Comparison of ENCODE assay signal across 21 cellular contexts in the genomic region with DNA sequence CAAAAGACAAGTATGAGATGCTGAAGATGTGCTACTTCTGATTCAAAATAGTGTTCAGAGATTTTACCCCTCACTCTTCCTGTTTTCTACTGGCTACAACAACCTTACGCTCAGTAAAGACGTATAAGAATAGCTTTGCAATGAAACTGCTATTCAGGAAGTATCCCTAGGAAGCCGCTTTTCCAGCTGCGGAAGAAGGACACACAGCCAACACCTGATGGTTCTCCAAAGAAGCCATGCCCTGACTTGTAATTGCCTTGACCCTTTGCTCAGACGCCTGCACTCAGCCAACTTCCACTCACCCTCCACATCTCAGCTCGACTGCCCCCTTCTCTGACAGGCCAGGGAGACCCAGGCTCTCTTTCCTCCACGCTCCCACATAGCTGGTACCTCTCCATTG.
A peak's percentile ranks its signal among the peaks of the same experiment; 100 is the strongest.
DNase-seq lines count a peak whose midpoint lies in the region; ATAC-seq and TF ChIP-seq lines count a peak whose summit lies in the region.
"Had no signal": no experiment of that assay in that cellular context is flagged by ENCODE, and none has a peak within 500 bp of the region (broad histone marks: within the 10 kb centered on the region; RNA-seq: fewer than 3 reads in every experiment).

No MANE protein-coding gene starts in this region.

- TF ChIP-seq CTCF in OCI-LY7 (conservative IDR thresholded peaks at IDR 0.05; ENCODE audit: low read length), result no peak
- TF ChIP-seq CTCF in lower lobe of right lung (IDR thresholded peaks at IDR 0.05), result no peak
- TF ChIP-seq CTCF in mammary epithelial cell (conservative IDR thresholded peaks at IDR 0.05 in 1 of 2, IDR thresholded peaks at IDR 0.05 in 1 of 2; ENCODE audit: extremely low read depth in 1 of 2, insufficient read depth in 1 of 2, low read depth in 1 of 2, low read length in 2 of 2), result no peak

- in situ Hi-C loops in mammary epithelial cell (cut with MboI; ENCODE audit: low sequenced_read_pairs in 2 of 2), result no loop called here

- H3K9me3 ChIP-seq in CD4-positive, CD25-positive, alpha-beta regulatory T cell (ENCODE audit: control insufficient read depth in 2 of 2, low read length in 2 of 2), result no peaks in the 10 kb centered on the region
- no peaks in the 10 kb centered on the region for H3K9me3 ChIP-seq in OCI-LY7 (ENCODE audit: low read length)
- H3K9me3 ChIP-seq in lower lobe of right lung, result no peaks in the 10 kb centered on the region
- H3K9me3 ChIP-seq in skeletal muscle tissue (ENCODE audit: control insufficient read depth in 3 of 3, low read length in 3 of 3), result no peaks in the 10 kb centered on the region
- no peaks in the 10 kb centered on the region for H3K9me3 ChIP-seq in mammary epithelial cell (replicated peaks; ENCODE audit: insufficient read depth, low read length)

- H3K9me2 ChIP-seq in OCI-LY7 (ENCODE audit: insufficient read depth, low read length), result no peaks in the 10 kb centered on the region

- dilution Hi-C loops in mammary epithelial cell (cut with HindIII; ENCODE audit: low sequenced_read_pairs), result no loop called here

- CTCF ChIA-PET in OCI-LY7 (lab: Charles Lee; ENCODE audit: unreplicated experiment) (no interaction called here), mammary epithelial cell (lab: Charles Lee; ENCODE audit: low non-redundant PET) (no interaction called here)
- CTCF ChIA-PET in activated naive CD4-positive, alpha-beta T cell treated with anti-CD3 and anti-CD28 coated beads, Interleukin-2, amount 10 ng/mL, durations not matched to agents 7 days and 5 days (lab: Charles Lee), result interaction anchor here (0.8 kb wide), 1 partner anchor 21 kb away, joined by 4 read pairs; no protein-coding TSS in a partner anchor

- H3K4me3 Mint-ChIP-seq in CD4-positive, CD25-positive, alpha-beta regulatory T cell, result no peak overlapping the region
- no peak overlapping the region for H3K4me3 Mint-ChIP-seq in activated naive CD4-positive, alpha-beta T cell treated with anti-CD3 and anti-CD28 coated beads, Interleukin-2, amount 10 ng/mL, durations not matched to agents 7 days and 5 days
- H3K4me3 Mint-ChIP-seq: activated naive CD8-positive, alpha-beta T cell treated with anti-CD3 and anti-CD28 coated beads for 36 hours; activated T-helper 17 cell treated with anti-CD3 and anti-CD28 coated beads, Interleukin-2, amount 50 U/mL, for 72 hours; CD14-positive monocyte; immature natural killer cell had no signal

- H2AFZ ChIP-seq in OCI-LY7 (ENCODE audit: low read length) (no peak overlapping the region), mammary epithelial cell (ENCODE audit: low read depth, low read length) (no peak overlapping the region)
- H2AFZ ChIP-seq: hepatocyte had no signal

- no peak overlapping the region for H3K9ac ChIP-seq in skeletal muscle tissue (ENCODE audit: low read depth in 1 of 3, low read length in 3 of 3)
- no peak overlapping the region for H3K9ac ChIP-seq in mammary epithelial cell (ENCODE audit: insufficient read depth, low read length)

- H3K27ac Mint-ChIP-seq in CD4-positive, CD25-positive, alpha-beta regulatory T cell, result peak overlapping the region in 2 of 3 donors; percentile 12 to 82
- H3K27ac Mint-ChIP-seq in activated naive CD4-positive, alpha-beta T cell treated with anti-CD3 and anti-CD28 coated beads, Interleukin-2, amount 10 ng/mL, durations not matched to agents 7 days and 5 days, result no peak overlapping the region
- H3K27ac Mint-ChIP-seq: activated naive CD8-positive, alpha-beta T cell treated with anti-CD3 and anti-CD28 coated beads for 36 hours; activated T-helper 17 cell treated with anti-CD3 and anti-CD28 coated beads, Interleukin-2, amount 50 U/mL, for 72 hours had no signal

- H4K20me1 ChIP-seq in OCI-LY7 (ENCODE audit: insufficient read depth, low read length) (no peaks in the 10 kb centered on the region), mammary epithelial cell (ENCODE audit: insufficient read depth, low read length) (no peaks in the 10 kb centered on the region)

- H3K79me2 ChIP-seq in OCI-LY7 (ENCODE audit: insufficient read depth, low read depth, low read length) (no peaks in the 10 kb centered on the region), mammary epithelial cell (ENCODE audit: insufficient read depth, low read length) (no peaks in the 10 kb centered on the region)

- no peak overlapping the region for H3K4me3 ChIP-seq in CD4-positive, CD25-positive, alpha-beta regulatory T cell (ENCODE audit: low read depth, low read length)
- H3K4me3 ChIP-seq in OCI-LY7 (ENCODE audit: low read depth, low read length, poor library complexity, severe bottlenecking) (no peak overlapping the region), lower lobe of right lung (no peak overlapping the region), skeletal muscle tissue (ENCODE audit: low read length in 3 of 3) (no peak overlapping the region), mammary epithelial cell (replicated peaks in 1 of 3; ENCODE audit: insufficient read depth in 1 of 3, low read depth in 2 of 3, low read length in 3 of 3) (no peak overlapping the region)
- H3K4me3 ChIP-seq: hepatocyte, K562, skin epidermis had no signal

- H3K4me2 ChIP-seq in OCI-LY7 (ENCODE audit: low read length), result peak overlapping the region; percentile 57
- no peak overlapping the region for H3K4me2 ChIP-seq in mammary epithelial cell (ENCODE audit: insufficient read depth, low read depth, low read length)
- H3K4me2 ChIP-seq: hepatocyte had no signal

- BruUV-seq in OCI-LY7 (replicated peaks; lab: Mats Ljungman, UMichigan) (no TSS peak), mammary epithelial cell (replicated peaks; lab: Mats Ljungman, UMichigan) (no TSS peak)

- H3K27me3 Mint-ChIP-seq in CD4-positive, CD25-positive, alpha-beta regulatory T cell, result no peaks in the 10 kb centered on the region
- no peaks in the 10 kb centered on the region for H3K27me3 Mint-ChIP-seq in activated naive CD4-positive, alpha-beta T cell treated with anti-CD3 and anti-CD28 coated beads, Interleukin-2, amount 10 ng/mL, durations not matched to agents 7 days and 5 days
- H3K27me3 Mint-ChIP-seq: activated naive CD8-positive, alpha-beta T cell treated with anti-CD3 and anti-CD28 coated beads for 36 hours; activated T-helper 17 cell treated with anti-CD3 and anti-CD28 coated beads, Interleukin-2, amount 50 U/mL, for 72 hours had no signal

- H3K27ac ChIP-seq in CD4-positive, CD25-positive, alpha-beta regulatory T cell (ENCODE audit: insufficient read depth, low read length, poor library complexity, severe bottlenecking), result no peak overlapping the region
- H3K27ac ChIP-seq in OCI-LY7 (ENCODE audit: low read depth, low read length, poor library complexity, severe bottlenecking), result peak overlapping the region; percentile 48
- peak overlapping the region; percentile 5 for H3K27ac ChIP-seq in lower lobe of right lung
- H3K27ac ChIP-seq in skeletal muscle tissue (ENCODE audit: low read depth, low read length), result peak overlapping the region; percentile 41
- H3K27ac ChIP-seq in mammary epithelial cell (ENCODE audit: insufficient read depth, low read depth, low read length), result no peak overlapping the region
- H3K27ac ChIP-seq: hepatocyte, VCaP had no signal

- intact Hi-C loops in OCI-LY7 (cut with micrococcal nuclease; ENCODE audit: unreplicated experiment), result no loop called here
- intact Hi-C loops in lower lobe of right lung (cut with DNase I), result no loop called here
- intact Hi-C loops in mammary epithelial cell (cut with micrococcal nuclease), result no loop called here

- no peaks in the 10 kb centered on the region for H3K4me1 ChIP-seq in CD4-positive, CD25-positive, alpha-beta regulatory T cell (ENCODE audit: control insufficient read depth, insufficient read depth, low read length, poor library complexity, severe bottlenecking)
- H3K4me1 ChIP-seq in OCI-LY7 (ENCODE audit: insufficient read depth, low read length, poor library complexity, severe bottlenecking), result peaks cover 44% of the 10 kb centered on the region
- H3K4me1 ChIP-seq in lower lobe of right lung, result peaks cover 31% of the 10 kb centered on the region
- H3K4me1 ChIP-seq in skeletal muscle tissue (ENCODE audit: control insufficient read depth in 3 of 3, insufficient read depth in 3 of 3, low read length in 3 of 3), result peaks cover 11 to 21% (median 12%) of the 10 kb centered on the region in 3 donors
- H3K4me1 ChIP-seq in mammary epithelial cell (ENCODE audit: insufficient read depth, low read length), result no peaks in the 10 kb centered on the region

- no peak for ATAC-seq in CD4-positive, CD25-positive, alpha-beta regulatory T cell (ENCODE audit: low read depth in 2 of 2)
- ATAC-seq in lower lobe of right lung (no peak), GM21619 (IDR thresholded peaks at IDR 0.05; ENCODE audit: unreplicated experiment) (no peak)
- ATAC-seq: activated T-helper 17 cell treated with anti-CD3 and anti-CD28 coated beads, Interleukin-2, amount 50 U/mL, for 72 hours; K562 had no signal

- POLR2A ChIA-PET in OCI-LY7 (lab: Charles Lee), result interaction anchor here (1.1 kb wide), 1 partner anchor 8 kb away, joined by 3 read pairs; no protein-coding TSS in a partner anchor

- peaks cover 16% of the 10 kb centered on the region for H3K36me3 Mint-ChIP-seq in CD4-positive, CD25-positive, alpha-beta regulatory T cell
- H3K36me3 Mint-ChIP-seq in activated naive CD4-positive, alpha-beta T cell treated with anti-CD3 and anti-CD28 coated beads, Interleukin-2, amount 10 ng/mL, durations not matched to agents 7 days and 5 days, result no peaks in the 10 kb centered on the region

- peaks cover 7 to 26% (median 13%) of the 10 kb centered on the region in 4 donors for H3K4me1 Mint-ChIP-seq in CD4-positive, CD25-positive, alpha-beta regulatory T cell
- H3K4me1 Mint-ChIP-seq in activated naive CD4-positive, alpha-beta T cell treated with anti-CD3 and anti-CD28 coated beads, Interleukin-2, amount 10 ng/mL, durations not matched to agents 7 days and 5 days, result no peaks in the 10 kb centered on the region

- WGBS in mammary epithelial cell (ENCODE audit: low coverage, missing lambda C conversion rate), result 98% methylated on average over 6 of the region's 7 CpGs

- H3K27me3 ChIP-seq in CD4-positive, CD25-positive, alpha-beta regulatory T cell (ENCODE audit: control insufficient read depth, insufficient read depth, low read length), result no peaks in the 10 kb centered on the region
- no peaks in the 10 kb centered on the region for H3K27me3 ChIP-seq in lower lobe of right lung (ENCODE audit: low read depth)
- H3K27me3 ChIP-seq in skeletal muscle tissue (ENCODE audit: control insufficient read depth in 3 of 3, insufficient read depth in 3 of 3, low read length in 3 of 3), result no peaks in the 10 kb centered on the region
- no peaks in the 10 kb centered on the region for H3K27me3 ChIP-seq in mammary epithelial cell (ENCODE audit: insufficient read depth, low read length)
- H3K27me3 ChIP-seq: hepatocyte had no signal

- H3K9me3 Mint-ChIP-seq in CD4-positive, CD25-positive, alpha-beta regulatory T cell, result peaks cover 0 to 2% (median 0%) of the 10 kb centered on the region in 7 donors
- H3K9me3 Mint-ChIP-seq in activated naive CD4-positive, alpha-beta T cell treated with anti-CD3 and anti-CD28 coated beads, Interleukin-2, amount 10 ng/mL, durations not matched to agents 7 days and 5 days, result no peaks in the 10 kb centered on the region
- H3K9me3 Mint-ChIP-seq: activated naive CD8-positive, alpha-beta T cell treated with anti-CD3 and anti-CD28 coated beads for 36 hours; activated T-helper 17 cell treated with anti-CD3 and anti-CD28 coated beads, Interleukin-2, amount 50 U/mL, for 72 hours; CD14-positive monocyte; immature natural killer cell had no signal

- H3K36me3 ChIP-seq in CD4-positive, CD25-positive, alpha-beta regulatory T cell (ENCODE audit: control insufficient read depth, insufficient read depth, low read length), result no peaks in the 10 kb centered on the region
- H3K36me3 ChIP-seq in OCI-LY7 (ENCODE audit: insufficient read depth, low read length) (no peaks in the 10 kb centered on the region), lower lobe of right lung (no peaks in the 10 kb centered on the region), skeletal muscle tissue (ENCODE audit: control insufficient read depth in 3 of 3, insufficient read depth in 3 of 3, low read length in 3 of 3) (no peaks in the 10 kb centered on the region), mammary epithelial cell (ENCODE audit: insufficient read depth, low read length) (no peaks in the 10 kb centered on the region)

- DNase-seq in CD4-positive, CD25-positive, alpha-beta regulatory T cell, result no peak
- no peak for DNase-seq in OCI-LY7 (ENCODE audit: low spot score)
- no peak for DNase-seq in lower lobe of right lung
- no peak for DNase-seq in activated naive CD4-positive, alpha-beta T cell treated with anti-CD3 and anti-CD28 coated beads, Interleukin-2, amount 10 ng/mL, durations not matched to agents 7 days and 5 days
- no peak for DNase-seq in mammary epithelial cell
- DNase-seq: activated naive CD8-positive, alpha-beta T cell treated with anti-CD3 and anti-CD28 coated beads for 36 hours; effector CD8-positive, alpha-beta T cell; foreskin melanocyte; immature natural killer cell; MM.1S; NCI-H774; stimulated activated CD4-positive, alpha-beta T cell treated with anti-CD3 and anti-CD28 coated beads, Interleukin-1b, Interleukin-23, amount 100 ng/mL, for 48 hours; substantia nigra had no signal

Comparison
In these comparisons a context has a peak if more than half of its experiments do, and no peak if none do; other contexts are left out.
1. H3K27ac ChIP-seq: peak in OCI-LY7 (single experiment), lower lobe of right lung (single experiment) and skeletal muscle tissue (single experiment); none in CD4-positive, CD25-positive, alpha-beta regulatory T cell (single experiment) and mammary epithelial cell (single experiment).